Comparison of ENCODE assay signal across 19 cellular contexts in genomic region chr15:89469331-89470107, GRCh38. TPM values are rescaled to one million over a fixed set of nuclear protein-coding genes. Genes with fewer than 3 reads are reported as not detected.
DNase-seq lines count a peak whose midpoint lies in the region; ATAC-seq, FAIRE-seq and TF ChIP-seq lines count a peak whose summit lies in the region.
"Had no signal": no experiment of that assay in that cellular context is flagged by ENCODE, and none has a peak within 500 bp of the region (broad histone marks: within the 10 kb centered on the region; RNA-seq: fewer than 3 reads in every experiment).

No MANE protein-coding gene starts in this region.

- H3K27ac ChIP-seq in H1 (ENCODE audit: low read depth, low read length): no peak overlapping the region
- no peak overlapping the region for H3K27ac ChIP-seq in ovary
- H3K27ac ChIP-seq: 22Rv1, right atrium auricular region, thoracic aorta, VCaP had no signal

- peak; percentile 11 for DNase-seq in DMS153 (lab: John Stamatoyannopoulos, UW)
- DNase-seq in DMS153 treated with DMSO at 0.1 percent for 48 hours (lab: John Stamatoyannopoulos, UW; ENCODE audit: unreplicated experiment): no peak
- peak; percentile 15 for DNase-seq in NCI-H748 treated with DMSO at 0.1 percent for 48 hours (lab: John Stamatoyannopoulos, UW)
- DNase-seq in H1 (ENCODE audit: low read depth in 1 of 2, low spot score in 2 of 2): no peak
- DNase-seq in retina: peak; percentile 40
- DNase-seq in ovary: no peak
- DNase-seq: activated effector memory CD4-positive, alpha-beta T cell treated with Interleukin-2 at 50 U/mL for 16 hours; cortex of kidney; esophagus squamous epithelium; left ventricle myocardium superior; NCI-H2029 treated with DMSO at 0.1 percent for 48 hours had no signal

- no peak overlapping the region for H3K56ac ChIP-seq in H1 (replicated peaks; ENCODE audit: insufficient read length, low read depth, low read length)

- peak overlapping the region; percentile 56; the same call in 1 of the 2 replicates for H3K18ac ChIP-seq in H1 (ENCODE audit: extremely low read depth, low read length)

- no peak for TF ChIP-seq CTCF in H1 (IDR thresholded peaks at IDR 0.05; ENCODE audit: control extremely low read depth in 1 of 3, insufficient read depth in 1 of 3, low read depth in 1 of 3, low read length in 3 of 3)
- TF ChIP-seq CTCF in ovary (IDR thresholded peaks at IDR 0.05): no peak

- H3K36me3 ChIP-seq in H1 (ENCODE audit: control insufficient read depth in 2 of 4, insufficient read depth in 4 of 4, low read length in 3 of 4) (no peaks in the 10 kb centered on the region), ovary (no peaks in the 10 kb centered on the region)
- H3K36me3 ChIP-seq: right atrium auricular region, thoracic aorta had no signal

- H2BK20ac ChIP-seq in H1 (ENCODE audit: low read length): no peak overlapping the region

- no peak; a peak in 1 of 4 replicates for TF ChIP-seq RAD21 in H1 (IDR thresholded peaks at IDR 0.05 in 1 of 2, conservative IDR thresholded peaks at IDR 0.05 in 1 of 2; ENCODE audit: low read depth in 2 of 2, low read length in 2 of 2)

- ATAC-seq in HG02759 (IDR thresholded peaks at IDR 0.05; ENCODE audit: unreplicated experiment) (no peak), GM18517 (IDR thresholded peaks at IDR 0.05; ENCODE audit: unreplicated experiment) (no peak)
- ATAC-seq: left ventricle myocardium superior had no signal

- H4K8ac ChIP-seq in H1 (ENCODE audit: extremely low read depth, insufficient read depth, low read length): peak overlapping the region; percentile 42; the same call in 1 of the 2 replicates

- peak overlapping the region; percentile 86 for H3K4ac ChIP-seq in H1 (replicated peaks; ENCODE audit: insufficient read length, low read depth, low read length)

- H4K5ac ChIP-seq in H1 (ENCODE audit: insufficient read length, low read depth, low read length): no peak overlapping the region

- peaks cover 0 to 4% of the 10 kb centered on the region in 2 experiments for H4K20me1 ChIP-seq in H1 (replicated peaks in 1 of 2; ENCODE audit: control insufficient read depth in 1 of 2, insufficient read depth in 2 of 2, low read length in 2 of 2)

- peaks cover 5 to 15% (median 11%) of the 10 kb centered on the region in 4 experiments for H3K4me1 ChIP-seq in H1 (replicated peaks in 1 of 4; ENCODE audit: control insufficient read depth in 3 of 4, insufficient read depth in 4 of 4, low read length in 3 of 4)
- no peaks in the 10 kb centered on the region for H3K4me1 ChIP-seq in ovary (ENCODE audit: insufficient read depth)
- H3K4me1 ChIP-seq: right atrium auricular region had no signal

- H3K14ac ChIP-seq in H1 (ENCODE audit: insufficient read length): no peak overlapping the region

- CTCF ChIA-PET in H1 (lab: Charles Lee; ENCODE audit: partially characterized antibody): interaction anchor here (0.7 to 17.0 kb wide), 8 partner anchors 10 to 113 kb away, joined by 3 to 518 read pairs (median 115); partner anchors contain the start of gene RHCG

- H3K23ac ChIP-seq in H1 (ENCODE audit: insufficient read length): no peak overlapping the region

- H3K9me3 ChIP-seq in H1 (ENCODE audit: insufficient read depth in 2 of 2, low read depth in 1 of 2, low read length in 1 of 2) (no peaks in the 10 kb centered on the region), ovary (no peaks in the 10 kb centered on the region)
- H3K9me3 ChIP-seq: esophagus squamous epithelium, right atrium auricular region, thoracic aorta had no signal

- peak overlapping the region; percentile 82 for H4K91ac ChIP-seq in H1 (replicated peaks; ENCODE audit: insufficient read length, low read length)

- H3K79me1 ChIP-seq in H1 (ENCODE audit: low read depth, low read length): no peaks in the 10 kb centered on the region

- H2AK5ac ChIP-seq in H1 (ENCODE audit: low read depth, low read length): no peak overlapping the region

- no peaks in the 10 kb centered on the region for H3K79me2 ChIP-seq in H1 (ENCODE audit: control insufficient read depth in 1 of 2, insufficient read depth in 2 of 2, low read length in 2 of 2)

- peak overlapping the region in 2 of 4 experiments; percentile 9 to 47; a peak in 3 of 8 replicates for H3K4me3 ChIP-seq in H1 (ENCODE audit: extremely low read depth in 1 of 4, insufficient read depth in 2 of 4, low read depth in 3 of 4, low read length in 4 of 4)
- no peak overlapping the region for H3K4me3 ChIP-seq in ovary
- H3K4me3 ChIP-seq: esophagus squamous epithelium, right atrium auricular region, thoracic aorta had no signal

- TF ChIP-seq EP300 in H1 (IDR thresholded peaks at IDR 0.05; ENCODE audit: borderline replicate concordance in 1 of 2, low read depth in 2 of 2, low read length in 2 of 2) (no peak), ovary (IDR thresholded peaks at IDR 0.05) (no peak)

- peak overlapping the region; percentile 59 for H2BK120ac ChIP-seq in H1 (replicated peaks; ENCODE audit: low read depth, low read length)

- no peak overlapping the region for H2BK15ac ChIP-seq in H1 (ENCODE audit: low read length)

- POLR2A ChIA-PET in H1 (lab: Charles Lee; ENCODE audit: partially characterized antibody): interaction anchor here (1.2 to 2.5 kb wide), 3 partner anchors 9 to 115 kb away, joined by 4 to 7 read pairs (median 4); no protein-coding TSS in a partner anchor

- WGBS in H1 (ENCODE audit: extremely low coverage in 1 of 2, insufficient coverage in 1 of 2, insufficient read length in 1 of 2, insufficient replicate concordance in 2 of 2, low coverage in 1 of 2, low lambda C conversion rate in 2 of 2, missing lambda C conversion rate in 1 of 2), 2 experiments: 70% methylated on average over 14 of the region's 16 CpGs; no CpG with 5 or more reads in 1 of the 2 experiments
- 43 to 44% (median 44%) methylated on average over 15 to 16 of the region's 16 CpGs for WGBS in ovary, 3 donors

- no peak overlapping the region for H3K9ac ChIP-seq in H1 (replicated peaks in 1 of 4; ENCODE audit: extremely low read depth in 1 of 4, low read depth in 3 of 4, low read length in 3 of 4)

- intact Hi-C loops in ovary (cut with DNase I): no loop called here

- no peak overlapping the region for H2AFZ ChIP-seq in H1 (ENCODE audit: low read length)

- H2BK12ac ChIP-seq in H1 (ENCODE audit: low read depth, low read length): peak overlapping the region; percentile 85

- peak overlapping the region; percentile 57 to 63 for H3K4me2 ChIP-seq in H1 (ENCODE audit: insufficient read depth in 1 of 2, low read depth in 2 of 2, low read length in 2 of 2)

- H3K27me3 ChIP-seq in H1 (replicated peaks in 1 of 4; ENCODE audit: control insufficient read depth in 3 of 4, extremely low read depth in 1 of 4, insufficient read depth in 3 of 4, low read length in 3 of 4) (no peaks in the 10 kb centered on the region; a peak in 1 of 7 replicates), ovary (no peaks in the 10 kb centered on the region)
- H3K27me3 ChIP-seq: right atrium auricular region had no signal

- peak overlapping the region; percentile 40; the same call in 1 of the 2 replicates for H2BK5ac ChIP-seq in H1 (ENCODE audit: low read depth, low read length)

- no peak for FAIRE-seq in H1 (lab: Jason Lieb, UNC)
- FAIRE-seq: G401.6 had no signal

- H3K23me2 ChIP-seq in H1 (ENCODE audit: low read depth, low read length): no peaks in the 10 kb centered on the region; the same call in 1 of the 2 replicates

- TF ChIP-seq POLR2A in H1 (IDR thresholded peaks at IDR 0.05; ENCODE audit: control extremely low read depth in 1 of 2, low read depth in 2 of 2, low read length in 2 of 2) (peak in 1 of 2 experiments; percentile 52; a peak in 2 of 3 replicates), ovary (IDR thresholded peaks at IDR 0.05) (no peak)

TF ChIP-seq in H1, 55 proteins besides CTCF, POLR2A, EP300 and RAD21:
- TF ChIP-seq JUND (IDR thresholded peaks at IDR 0.05; ENCODE audit: low read length): no peak
- 0 out of 2 replicates have a peak, but pooled peaks have one; percentile 22 for TF ChIP-seq SP1 (IDR thresholded peaks at IDR 0.05; ENCODE audit: low read depth, low read length)
- no peak for TF ChIP-seq HDAC6 (IDR thresholded peaks at IDR 0.05; ENCODE audit: low read depth, low read length)
- TF ChIP-seq SIRT6 (IDR thresholded peaks at IDR 0.05; ENCODE audit: low read length): no peak
- TF ChIP-seq, protein P1, sequence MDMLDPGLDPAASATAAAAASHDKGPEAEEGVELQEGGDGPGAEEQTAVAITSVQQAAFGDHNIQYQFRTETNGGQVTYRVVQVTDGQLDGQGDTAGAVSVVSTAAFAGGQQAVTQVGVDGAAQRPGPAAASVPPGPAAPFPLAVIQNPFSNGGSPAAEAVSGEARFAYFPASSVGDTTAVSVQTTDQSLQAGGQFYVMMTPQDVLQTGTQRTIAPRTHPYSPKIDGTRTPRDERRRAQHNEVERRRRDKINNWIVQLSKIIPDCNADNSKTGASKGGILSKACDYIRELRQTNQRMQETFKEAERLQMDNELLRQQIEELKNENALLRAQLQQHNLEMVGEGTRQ (IDR thresholded peaks at IDR 0.05; ENCODE audit: low read length): peak; percentile 27; the same call in 1 of the 2 replicates
- TF ChIP-seq SIX5 (IDR thresholded peaks at IDR 0.05; ENCODE audit: low read depth, low read length): no peak

RNA-seq across cellular contexts. Expression of gene RHCG, which starts 26.9 kb away (rescaled TPM):
- 0.46 TPM in 1 of 2 replicates, not detected in the other for total RNA-seq in H1 (2021; fragmentation: NEBNext Ultra II Directional; extraction: Animal tissue kit (Norgen Biotek cat#: 25700))
- polyA plus RNA-seq in H1 (2011; rRNA removed): 0.53 and 0.68 TPM in 2 replicates
- 0.74 TPM for polyA plus RNA-seq in H1 (2011; cell fraction: cytosol; rRNA removed)
- polyA plus RNA-seq in H1 (2011; cell fraction: nucleus; rRNA removed): 0.97 TPM
- 0.25 to 0.58 TPM (median 0.45 TPM) in 4 replicates for polyA plus RNA-seq in H1 (2012, experiment 1 of 2)
- polyA plus RNA-seq in H1 (2012, experiment 2 of 2): 0.39 TPM
- 0.43 TPM for polyA plus RNA-seq in H1 (2013, experiment 1 of 2)
- 0.37 TPM for polyA plus RNA-seq in H1 (2013, experiment 2 of 2)
- polyA minus RNA-seq in H1 (2011; rRNA and poly(A)+ RNA removed): 1.2 and 1.6 TPM in 2 replicates
- not detected for polyA minus RNA-seq in H1 (2011; cell fraction: cytosol; rRNA and poly(A)+ RNA removed)
- 0.30 TPM for polyA minus RNA-seq in H1 (2011; cell fraction: nucleus; rRNA and poly(A)+ RNA removed)
- total RNA-seq in ovary: under 1 TPM in 2 of 7 donors, not detected in 5; 0.23 to 0.67 TPM
- polyA plus RNA-seq in ovary: not detected
- total RNA-seq: left ventricle myocardium superior, myocyte, thoracic aorta had no signal

Comparison
In these comparisons a context has a peak if more than half of its experiments do, and no peak if none do; other contexts are left out.
1. DNase-seq: peak in DMS153 (single experiment), NCI-H748 treated with DMSO at 0.1 percent for 48 hours (single experiment) and retina (single experiment); none in DMS153 treated with DMSO at 0.1 percent for 48 hours (single experiment), H1 (0 of 2) and ovary (0 of 5).